ENCODE assay signal across 9 cellular contexts in the genomic region with DNA sequence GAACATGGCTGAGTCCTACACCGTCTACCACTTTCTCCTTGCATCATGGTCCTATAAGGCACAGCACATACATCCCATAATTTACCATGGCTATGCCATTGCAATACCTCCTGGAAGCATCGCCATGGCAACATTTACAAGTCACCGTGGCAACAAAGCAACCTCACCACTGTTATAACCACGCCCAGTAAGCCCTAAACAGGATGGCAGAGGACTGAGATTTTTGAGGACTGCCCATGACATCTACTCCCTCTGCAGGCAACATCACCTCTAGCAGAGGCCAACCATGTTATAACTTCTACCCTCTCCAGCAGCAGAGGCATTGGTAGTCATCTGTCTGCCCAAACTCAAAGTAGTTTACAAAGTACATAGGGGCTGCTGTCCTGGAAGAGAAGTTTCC. TPM values are rescaled to one million over a fixed set of nuclear protein-coding genes. Genes with fewer than 3 reads are reported as not detected.
DNase-seq lines count a peak whose midpoint lies in the region; ATAC-seq, FAIRE-seq and TF ChIP-seq lines count a peak whose summit lies in the region.
"Had no signal": no experiment of that assay in that cellular context is flagged by ENCODE, and none has a peak within 500 bp of the region (broad histone marks: within the 10 kb centered on the region; RNA-seq: fewer than 3 reads in every experiment).

No MANE protein-coding gene starts in this region.

- no peak overlapping the region for H3K27ac ChIP-seq in A549
- H3K27ac ChIP-seq in CD8-positive, alpha-beta memory T cell (ENCODE audit: low read depth, low read length), result no peak overlapping the region
- no peak overlapping the region for H3K27ac ChIP-seq in adrenal gland
- H3K27ac ChIP-seq in effector memory CD4-positive, alpha-beta T cell (ENCODE audit: insufficient read depth, low read length, poor library complexity, severe bottlenecking), result no peak overlapping the region
- H3K27ac ChIP-seq: psoas muscle had no signal

- CTCF ChIA-PET in A549 (lab: Yijun Ruan, JAX), result no interaction called here
- CTCF ChIA-PET in CD8-positive, alpha-beta memory T cell (lab: Charles Lee), result no interaction called here

- POLR2A ChIA-PET in A549 (lab: Yijun Ruan, JAX), result no interaction called here
- POLR2A ChIA-PET in CD8-positive, alpha-beta memory T cell (lab: Charles Lee), result no interaction called here

- TF ChIP-seq POLR2A in A549 (IDR thresholded peaks at IDR 0.05; ENCODE audit: low read length) (no peak), adrenal gland (IDR thresholded peaks at IDR 0.05) (no peak)

- TF ChIP-seq CTCF in A549 (IDR thresholded peaks at IDR 0.05), result no peak
- no peak for TF ChIP-seq CTCF in cardiac fibroblast (IDR thresholded peaks at IDR 0.05; ENCODE audit: low read depth, low read length)
- TF ChIP-seq CTCF in GM13976 (IDR thresholded peaks at IDR 0.05; ENCODE audit: borderline replicate concordance, control extremely low read depth, extremely low read depth, insufficient read depth, missing control alignments), result no peak
- no peak for TF ChIP-seq CTCF in adrenal gland (IDR thresholded peaks at IDR 0.05)

- intact Hi-C loops in adrenal gland (cut with DNase I), result no loop called here

- peaks cover 46 to 66% (median 57%) of the 10 kb centered on the region in 3 donors for H3K4me1 Mint-ChIP-seq in CD8-positive, alpha-beta memory T cell

- peaks cover 35% of the 10 kb centered on the region for H3K36me3 ChIP-seq in CD8-positive, alpha-beta memory T cell (ENCODE audit: insufficient read depth, low read length)
- H3K36me3 ChIP-seq in adrenal gland (replicated peaks in 1 of 2), result peaks cover 0 to 38% of the 10 kb centered on the region in 2 donors
- H3K36me3 ChIP-seq in effector memory CD4-positive, alpha-beta T cell (ENCODE audit: control insufficient read depth, insufficient read depth, low read length), result peaks cover 19% of the 10 kb centered on the region

- peak overlapping the region in 7 of 8 donors; percentile 18 to 81 (median 68) for H3K27ac Mint-ChIP-seq in CD8-positive, alpha-beta memory T cell

- no peaks in the 10 kb centered on the region for H3K9me3 Mint-ChIP-seq in CD8-positive, alpha-beta memory T cell

- 88% methylated on average over 4 of the region's 4 CpGs for WGBS in A549 (ENCODE audit: missing lambda C conversion rate)
- WGBS in adrenal gland, 4 donors, result 87 to 96% (median 91%) methylated on average over 3 to 4 of the region's 4 CpGs

- H3K4me3 Mint-ChIP-seq in CD8-positive, alpha-beta memory T cell, result peak overlapping the region in 1 of 7 donors; percentile 22

- in situ Hi-C loops in GM13976 (cut with MboI; ENCODE audit: low sequenced_read_pairs, unreplicated experiment), result no loop called here

- H3K4me3 ChIP-seq in A549, result no peak overlapping the region
- no peak overlapping the region for H3K4me3 ChIP-seq in CD8-positive, alpha-beta memory T cell (ENCODE audit: low read length)
- H3K4me3 ChIP-seq in cardiac fibroblast (replicated peaks in 1 of 2; ENCODE audit: low read depth in 2 of 2, low read length in 2 of 2), result no peak overlapping the region
- H3K4me3 ChIP-seq in adrenal gland, result no peak overlapping the region
- no peak overlapping the region for H3K4me3 ChIP-seq in effector memory CD4-positive, alpha-beta T cell (ENCODE audit: insufficient read depth, low read depth, low read length, poor library complexity, severe bottlenecking)
- H3K4me3 ChIP-seq: psoas muscle had no signal

- DNase-seq in A549 (ENCODE audit: low read depth in 1 of 2, low spot score in 1 of 2) (peak in 1 of 2 experiments; percentile 59), NCI-H460 (ENCODE audit: extremely low read depth, low read depth) (peak; percentile 24), cardiac fibroblast (ENCODE audit: low read depth in 2 of 2) (peak; percentile 16 to 20), GM13976 (ENCODE audit: low spot score) (no peak), adrenal gland (no peak)
- DNase-seq in CD8-positive, alpha-beta memory T cell, result peak in 2 of 5 donors; percentile 22 to 52
- no peak for DNase-seq in effector memory CD4-positive, alpha-beta T cell
- DNase-seq: psoas muscle had no signal

- no peaks in the 10 kb centered on the region for H3K9me3 ChIP-seq in A549
- H3K9me3 ChIP-seq in CD8-positive, alpha-beta memory T cell (ENCODE audit: low read length), result no peaks in the 10 kb centered on the region
- H3K9me3 ChIP-seq in adrenal gland (replicated peaks in 1 of 3), result no peaks in the 10 kb centered on the region
- H3K9me3 ChIP-seq in effector memory CD4-positive, alpha-beta T cell (ENCODE audit: control insufficient read depth, low read length), result no peaks in the 10 kb centered on the region
- H3K9me3 ChIP-seq: psoas muscle had no signal

- no peak for FAIRE-seq in A549 (lab: Jason Lieb, UNC)

- ATAC-seq in A549 (peak; percentile 39 to 74; a peak in 3 of 6 replicates), GM21515 (IDR thresholded peaks at IDR 0.05; ENCODE audit: unreplicated experiment) (no peak)
- ATAC-seq: psoas muscle had no signal

- H3K27me3 Mint-ChIP-seq in CD8-positive, alpha-beta memory T cell, result peaks cover 0 to 12% of the 10 kb centered on the region in 2 donors

- 0 out of 3 replicates have a peak, but pooled peaks cover 3% of the 10 kb centered on the region for H3K4me1 ChIP-seq in A549
- H3K4me1 ChIP-seq in CD8-positive, alpha-beta memory T cell (ENCODE audit: insufficient read depth, low read length), result peaks cover 25% of the 10 kb centered on the region
- H3K4me1 ChIP-seq in adrenal gland (replicated peaks in 1 of 2), result no peaks in the 10 kb centered on the region
- peaks cover 6% of the 10 kb centered on the region for H3K4me1 ChIP-seq in effector memory CD4-positive, alpha-beta T cell (ENCODE audit: control insufficient read depth, insufficient read depth, low read length, poor library complexity, severe bottlenecking)

- H3K27me3 ChIP-seq in CD8-positive, alpha-beta memory T cell (ENCODE audit: insufficient read depth, low read length, poor library complexity, severe bottlenecking), result no peaks in the 10 kb centered on the region
- no peaks in the 10 kb centered on the region for H3K27me3 ChIP-seq in adrenal gland
- H3K27me3 ChIP-seq in effector memory CD4-positive, alpha-beta T cell (replicated peaks; ENCODE audit: control insufficient read depth, insufficient read depth, low read length, poor library complexity, severe bottlenecking), result no peaks in the 10 kb centered on the region

- no peak for TF ChIP-seq EP300 in A549 (IDR thresholded peaks at IDR 0.05)

- peaks cover 0 to 88% (median 3%) of the 10 kb centered on the region in 3 donors for H3K36me3 Mint-ChIP-seq in CD8-positive, alpha-beta memory T cell

- H3K4me2 ChIP-seq in A549, result no peak overlapping the region

- 0 out of 5 replicates have a peak, but pooled peaks of 1 of the 2 experiments have one; percentile 20 for TF ChIP-seq RAD21 in A549 (conservative IDR thresholded peaks at IDR 0.05 in 1 of 2, IDR thresholded peaks at IDR 0.05 in 1 of 2)

TF ChIP-seq in A549, 52 proteins besides CTCF, POLR2A, EP300 and RAD21 (continues in another document):
- no peak for TF ChIP-seq RARB (CRISPR knock-in tag; IDR thresholded peaks at IDR 0.05)
- TF ChIP-seq EHF (CRISPR knock-in tag; IDR thresholded peaks at IDR 0.05), result no peak
- no peak for TF ChIP-seq RFX5 (IDR thresholded peaks at IDR 0.05)
- no peak for TF ChIP-seq MAX (IDR thresholded peaks at IDR 0.05)
- TF ChIP-seq HMGXB4 (CRISPR knock-in tag; IDR thresholded peaks at IDR 0.05; ENCODE audit: borderline replicate concordance), result no peak
- TF ChIP-seq SMC3 (IDR thresholded peaks at IDR 0.05), result no peak
- no peak for TF ChIP-seq ATOH8 (CRISPR knock-in tag; IDR thresholded peaks at IDR 0.05; ENCODE audit: low read depth)
- no peak for TF ChIP-seq BHLHE40 (IDR thresholded peaks at IDR 0.05; ENCODE audit: low read depth, low read length)
- no peak for TF ChIP-seq HDAC2 (IDR thresholded peaks at IDR 0.05)

RNA-seq across cellular contexts. Expression of gene BCOR, which starts 29.7 kb away (rescaled TPM):
- polyA plus RNA-seq in A549 (2011; rRNA removed) (12.2 and 21.3 TPM in 2 replicates), A549 (2017; fragmentation: RNase III; extraction: RNeasy Plus Mini Kit Qiagen cat#74134 plus additional on column Dnase treatment) (12.6 to 15.8 TPM (median 12.6 TPM) in 3 replicates), adrenal gland (10 to 100 TPM; 13.7 to 16.0 (median 14.0) TPM)
- 11.8 and 11.9 TPM in 2 replicates for polyA plus RNA-seq in A549 (2012; cell fraction: cytosol; rRNA removed)
- 20.3 and 26.6 TPM in 2 replicates for polyA plus RNA-seq in A549 (2012; cell fraction: nucleus; rRNA removed)
- 24.5 and 33.1 TPM in 2 replicates for polyA minus RNA-seq in A549 (2011; rRNA and poly(A)+ RNA removed)
- total RNA-seq in CD8-positive, alpha-beta memory T cell, result 10 to 100 TPM; 62.6 to 67.7 TPM
- polyA plus RNA-seq in CD8-positive, alpha-beta memory T cell, result 7.2 TPM
- total RNA-seq in NCI-H460 (2014; rRNA removed; shearing (Covaris generic)), result 21.1 and 25.9 TPM in 2 replicates
- 14.8 and 18.2 TPM in 2 replicates for polyA plus RNA-seq in NCI-H460 (2014; cell fraction: nucleus; rRNA removed)
- total RNA-seq in adrenal gland, result 10 to 100 TPM; 21.7 to 42.9 (median 30.6) TPM

Comparison
In these comparisons a context has a peak if more than half of its experiments do, and no peak if none do; other contexts are left out.
1. DNase-seq: peak in NCI-H460 (single experiment) and cardiac fibroblast (2 of 2); none in GM13976 (single experiment), adrenal gland (0 of 7) and effector memory CD4-positive, alpha-beta T cell (0 of 3).